1 cellular context compared by ENCODE assay signal in the genomic region with DNA sequence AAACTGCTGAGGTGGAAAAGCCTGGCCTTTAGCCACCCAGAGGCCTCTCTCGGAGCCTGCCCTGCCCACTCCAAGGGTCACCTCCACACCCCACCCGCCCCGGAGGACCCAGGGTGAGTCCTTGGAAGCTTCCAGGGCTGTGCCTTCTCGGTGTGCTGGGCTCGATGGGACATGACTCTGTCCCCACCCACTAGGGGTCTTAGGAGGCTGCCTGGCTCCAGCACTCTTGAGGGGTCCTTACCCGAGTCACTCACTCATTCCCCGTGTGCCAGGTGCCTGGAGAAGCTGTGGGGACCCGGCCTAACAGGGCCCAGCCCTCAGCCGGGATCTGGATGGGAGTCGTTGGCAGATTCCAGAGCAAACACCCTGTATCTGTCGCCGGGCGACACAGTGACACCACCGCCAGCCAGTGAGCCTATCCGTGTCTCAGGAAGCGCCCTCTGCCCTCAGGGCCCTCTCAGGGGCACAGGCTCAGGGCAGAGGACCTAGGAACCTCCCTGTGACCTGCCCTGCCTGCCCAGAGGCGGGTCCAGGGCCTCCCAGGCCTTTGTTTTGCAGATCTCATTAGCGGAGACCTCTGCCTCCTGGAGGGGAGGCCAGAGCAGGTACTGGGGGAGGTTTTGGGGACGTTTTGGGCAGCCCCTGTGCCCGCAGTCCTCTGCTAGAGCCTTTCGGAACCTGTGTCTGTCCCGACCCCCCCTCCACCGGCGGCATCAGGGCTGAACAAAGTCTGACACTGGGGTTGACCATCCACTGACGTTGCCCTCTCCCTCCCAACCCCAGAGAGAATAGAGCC.
TF ChIP-seq lines count a peak whose summit lies in the region.

No MANE protein-coding gene starts in this region.

TF ChIP-seq in HepG2, 621 proteins besides CTCF, POLR2A, EP300 and RAD21 (continued from another document and continues in another):
- TF ChIP-seq, protein P1, sequence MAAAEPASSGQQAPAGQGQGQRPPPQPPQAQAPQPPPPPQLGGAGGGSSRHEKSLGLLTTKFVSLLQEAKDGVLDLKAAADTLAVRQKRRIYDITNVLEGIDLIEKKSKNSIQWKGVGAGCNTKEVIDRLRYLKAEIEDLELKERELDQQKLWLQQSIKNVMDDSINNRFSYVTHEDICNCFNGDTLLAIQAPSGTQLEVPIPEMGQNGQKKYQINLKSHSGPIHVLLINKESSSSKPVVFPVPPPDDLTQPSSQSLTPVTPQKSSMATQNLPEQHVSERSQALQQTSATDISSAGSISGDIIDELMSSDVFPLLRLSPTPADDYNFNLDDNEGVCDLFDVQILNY (CRISPR knock-in tag; conservative IDR thresholded peaks at IDR 0.05) = no peak
- TF ChIP-seq LBX2 (CRISPR knock-in tag; IDR thresholded peaks at IDR 0.05; ENCODE audit: borderline replicate concordance) (no peak), MEIS1 (CRISPR knock-in tag; IDR thresholded peaks at IDR 0.05; ENCODE audit: borderline replicate concordance) (peak; percentile 28; the same call in 1 of the 2 replicates), SP1 (IDR thresholded peaks at IDR 0.05) (no peak), SP1 (CRISPR knock-in tag; IDR thresholded peaks at IDR 0.05) (no peak), FOXA1 (IDR thresholded peaks at IDR 0.05) (no peak), FOXA1 (CRISPR knock-in tag; IDR thresholded peaks at IDR 0.05) (no peak), ZNF629 (CRISPR knock-in tag; conservative IDR thresholded peaks at IDR 0.05) (0 out of 2 replicates have a peak, but pooled peaks have one; percentile 10), SIX1 (CRISPR knock-in tag; IDR thresholded peaks at IDR 0.05; ENCODE audit: borderline replicate concordance) (0 out of 2 replicates have a peak, but pooled peaks have one; percentile 21), THRA (CRISPR knock-in tag; IDR thresholded peaks at IDR 0.05; ENCODE audit: borderline replicate concordance) (peak; percentile 33; the same call in 1 of the 2 replicates), ZNF670 (CRISPR knock-in tag; IDR thresholded peaks at IDR 0.05; ENCODE audit: borderline replicate concordance) (no peak), ZKSCAN8 (CRISPR knock-in tag; IDR thresholded peaks at IDR 0.05; ENCODE audit: borderline replicate concordance) (no peak), NFIC (IDR thresholded peaks at IDR 0.05; ENCODE audit: low read length) (no peak), ZNF790 (CRISPR knock-in tag; IDR thresholded peaks at IDR 0.05; ENCODE audit: borderline replicate concordance) (no peak), ZNF678 (CRISPR knock-in tag; IDR thresholded peaks at IDR 0.05) (0 out of 2 replicates have a peak, but pooled peaks have one; percentile 48), TOE1 (CRISPR knock-in tag; IDR thresholded peaks at IDR 0.05) (no peak), REL (CRISPR knock-in tag; conservative IDR thresholded peaks at IDR 0.05) (no peak), CREB1 (IDR thresholded peaks at IDR 0.05) (no peak), CREB1 (CRISPR knock-in tag; IDR thresholded peaks at IDR 0.05) (0 out of 2 replicates have a peak, but pooled peaks have one; percentile 41), KLF11 (CRISPR knock-in tag; IDR thresholded peaks at IDR 0.05) (no peak), IKZF4 (CRISPR knock-in tag; IDR thresholded peaks at IDR 0.05; ENCODE audit: borderline replicate concordance, low read depth, not compliant biosample characterization) (no peak), ZBTB2 (CRISPR knock-in tag; IDR thresholded peaks at IDR 0.05; ENCODE audit: low read depth) (no peak), TP53 (CRISPR knock-in tag; conservative IDR thresholded peaks at IDR 0.05) (no peak), ZNF543 (CRISPR knock-in tag; IDR thresholded peaks at IDR 0.05) (0 out of 2 replicates have a peak, but pooled peaks have one; percentile 50), RXRA (CRISPR knock-in tag; IDR thresholded peaks at IDR 0.05) (peak; percentile 64), ZNF335 (CRISPR knock-in tag; IDR thresholded peaks at IDR 0.05) (0 out of 2 replicates have a peak, but pooled peaks have one; percentile 66), SUZ12 (IDR thresholded peaks at IDR 0.05; ENCODE audit: low read depth, low read length) (no peak), LRRFIP1 (CRISPR knock-in tag; conservative IDR thresholded peaks at IDR 0.05) (no peak), MIXL1 (CRISPR knock-in tag; IDR thresholded peaks at IDR 0.05) (0 out of 2 replicates have a peak, but pooled peaks have one; percentile 21), ZNF20 (CRISPR knock-in tag; IDR thresholded peaks at IDR 0.05) (0 out of 2 replicates have a peak, but pooled peaks have one; percentile 40), HDAC6 (IDR thresholded peaks at IDR 0.05; ENCODE audit: low read depth, low read length) (no peak), ZNF224 (CRISPR knock-in tag; IDR thresholded peaks at IDR 0.05) (no peak), ZBTB46 (CRISPR knock-in tag; IDR thresholded peaks at IDR 0.05; ENCODE audit: borderline replicate concordance) (no peak), JUND (CRISPR knock-in tag; IDR thresholded peaks at IDR 0.05) (peak; percentile 51; the same call in 1 of the 2 replicates), ZZZ3 (CRISPR knock-in tag; IDR thresholded peaks at IDR 0.05; ENCODE audit: borderline replicate concordance) (no peak; the same call in 1 of the 2 replicates), ZKSCAN1 (IDR thresholded peaks at IDR 0.05; ENCODE audit: low read length) (no peak), HMGXB4 (CRISPR knock-in tag; IDR thresholded peaks at IDR 0.05; ENCODE audit: borderline replicate concordance in 1 of 2, low read depth in 1 of 2) (peak; percentile 35 to 57; a peak in 1 of 4 replicates), LCORL (IDR thresholded peaks at IDR 0.05) (no peak), LCORL (CRISPR knock-in tag; IDR thresholded peaks at IDR 0.05) (peak; percentile 86), ZNF567 (CRISPR knock-in tag; IDR thresholded peaks at IDR 0.05; ENCODE audit: borderline replicate concordance) (peak; percentile 26; the same call in 1 of the 2 replicates), PRMT3 (CRISPR knock-in tag; IDR thresholded peaks at IDR 0.05; ENCODE audit: borderline replicate concordance, low read depth) (no peak)
- TF ChIP-seq, protein P2, sequence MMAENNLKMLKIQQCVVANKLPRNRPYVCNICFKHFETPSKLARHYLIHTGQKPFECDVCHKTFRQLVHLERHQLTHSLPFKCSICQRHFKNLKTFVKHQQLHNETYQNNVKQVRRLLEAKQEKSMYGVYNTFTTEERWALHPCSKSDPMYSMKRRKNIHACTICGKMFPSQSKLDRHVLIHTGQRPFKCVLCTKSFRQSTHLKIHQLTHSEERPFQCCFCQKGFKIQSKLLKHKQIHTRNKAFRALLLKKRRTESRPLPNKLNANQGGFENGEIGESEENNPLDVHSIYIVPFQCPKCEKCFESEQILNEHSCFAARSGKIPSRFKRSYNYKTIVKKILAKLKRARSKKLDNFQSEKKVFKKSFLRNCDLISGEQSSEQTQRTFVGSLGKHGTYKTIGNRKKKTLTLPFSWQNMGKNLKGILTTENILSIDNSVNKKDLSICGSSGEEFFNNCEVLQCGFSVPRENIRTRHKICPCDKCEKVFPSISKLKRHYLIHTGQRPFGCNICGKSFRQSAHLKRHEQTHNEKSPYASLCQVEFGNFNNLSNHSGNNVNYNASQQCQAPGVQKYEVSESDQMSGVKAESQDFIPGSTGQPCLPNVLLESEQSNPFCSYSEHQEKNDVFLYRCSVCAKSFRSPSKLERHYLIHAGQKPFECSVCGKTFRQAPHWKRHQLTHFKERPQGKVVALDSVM (CRISPR knock-in tag; IDR thresholded peaks at IDR 0.05) = peak; percentile 64; the same call in 1 of the 2 replicates
- TF ChIP-seq, protein P3, sequence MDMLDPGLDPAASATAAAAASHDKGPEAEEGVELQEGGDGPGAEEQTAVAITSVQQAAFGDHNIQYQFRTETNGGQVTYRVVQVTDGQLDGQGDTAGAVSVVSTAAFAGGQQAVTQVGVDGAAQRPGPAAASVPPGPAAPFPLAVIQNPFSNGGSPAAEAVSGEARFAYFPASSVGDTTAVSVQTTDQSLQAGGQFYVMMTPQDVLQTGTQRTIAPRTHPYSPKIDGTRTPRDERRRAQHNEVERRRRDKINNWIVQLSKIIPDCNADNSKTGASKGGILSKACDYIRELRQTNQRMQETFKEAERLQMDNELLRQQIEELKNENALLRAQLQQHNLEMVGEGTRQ (IDR thresholded peaks at IDR 0.05; ENCODE audit: low read depth, low read length) = no peak
- TF ChIP-seq, protein P3 (CRISPR knock-in tag; IDR thresholded peaks at IDR 0.05; ENCODE audit: borderline replicate concordance) = no peak
- TF ChIP-seq, protein P4, sequence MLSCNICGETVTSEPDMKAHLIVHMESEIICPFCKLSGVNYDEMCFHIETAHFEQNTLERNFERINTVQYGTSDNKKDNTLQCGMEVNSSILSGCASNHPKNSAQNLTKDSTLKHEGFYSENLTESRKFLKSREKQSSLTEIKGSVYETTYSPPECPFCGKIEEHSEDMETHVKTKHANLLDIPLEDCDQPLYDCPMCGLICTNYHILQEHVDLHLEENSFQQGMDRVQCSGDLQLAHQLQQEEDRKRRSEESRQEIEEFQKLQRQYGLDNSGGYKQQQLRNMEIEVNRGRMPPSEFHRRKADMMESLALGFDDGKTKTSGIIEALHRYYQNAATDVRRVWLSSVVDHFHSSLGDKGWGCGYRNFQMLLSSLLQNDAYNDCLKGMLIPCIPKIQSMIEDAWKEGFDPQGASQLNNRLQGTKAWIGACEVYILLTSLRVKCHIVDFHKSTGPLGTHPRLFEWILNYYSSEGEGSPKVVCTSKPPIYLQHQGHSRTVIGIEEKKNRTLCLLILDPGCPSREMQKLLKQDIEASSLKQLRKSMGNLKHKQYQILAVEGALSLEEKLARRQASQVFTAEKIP (CRISPR knock-in tag; IDR thresholded peaks at IDR 0.05; ENCODE audit: borderline replicate concordance) = no peak
